Comparison of ENCODE assay signal across 9 cellular contexts in genomic region chr1:65265296-65266271, GRCh38. TPM values are rescaled to one million over a fixed set of nuclear protein-coding genes. Genes with fewer than 3 reads are reported as not detected.
DNase-seq lines count a peak whose midpoint lies in the region; ATAC-seq and TF ChIP-seq lines count a peak whose summit lies in the region.
"Had no signal": no experiment of that assay in that cellular context is flagged by ENCODE, and none has a peak within 500 bp of the region (broad histone marks: within the 10 kb centered on the region; RNA-seq: fewer than 3 reads in every experiment).

No MANE protein-coding gene starts in this region.

- H3K9ac ChIP-seq in fibroblast of lung (ENCODE audit: insufficient read depth, low read length) = no peak overlapping the region

- H3K27ac ChIP-seq in fibroblast of lung (ENCODE audit: insufficient read depth, low read length) = no peak overlapping the region
- H3K27ac ChIP-seq in muscle layer of duodenum (ENCODE audit: low read length) = no peak overlapping the region
- peak overlapping the region in 3 of 4 donors; percentile 28 to 71 (median 53) for H3K27ac ChIP-seq in tibial nerve

- H3K27me3 ChIP-seq in fibroblast of lung (ENCODE audit: control insufficient read depth, insufficient read depth, low read length) (no peaks in the 10 kb centered on the region), muscle layer of duodenum (ENCODE audit: low read depth, low read length) (peaks cover 11% of the 10 kb centered on the region), tibial nerve (peaks cover 0 to 6% of the 10 kb centered on the region in 2 donors)

- H3K27ac Mint-ChIP-seq in activated T-helper 17 cell treated with anti-CD3 and anti-CD28 coated beads, Interleukin-2, amount 50 U/mL, for 72 hours = no peak overlapping the region

- no peaks in the 10 kb centered on the region for H3K9me3 ChIP-seq in fibroblast of lung (ENCODE audit: control insufficient read depth, insufficient read depth, low read depth, low read length)
- no peaks in the 10 kb centered on the region for H3K9me3 ChIP-seq in muscle layer of duodenum (ENCODE audit: control insufficient read depth in 1 of 2, low read length in 2 of 2)
- H3K9me3 ChIP-seq in tibial nerve = no peaks in the 10 kb centered on the region

- peaks cover 11% of the 10 kb centered on the region for H3K4me1 Mint-ChIP-seq in activated T-helper 17 cell treated with anti-CD3 and anti-CD28 coated beads, Interleukin-2, amount 50 U/mL, for 72 hours

- ATAC-seq in GM21786 (IDR thresholded peaks at IDR 0.05; ENCODE audit: unreplicated experiment) = peak; percentile 33
- peak; percentile 32 for ATAC-seq in activated T-helper 17 cell treated with anti-CD3 and anti-CD28 coated beads, Interleukin-2, amount 50 U/mL, for 72 hours (replicated peaks)
- no peak for ATAC-seq in HG03045 (IDR thresholded peaks at IDR 0.05; ENCODE audit: unreplicated experiment)
- ATAC-seq: Panc1 had no signal

- H3K27me3 Mint-ChIP-seq in activated T-helper 17 cell treated with anti-CD3 and anti-CD28 coated beads, Interleukin-2, amount 50 U/mL, for 72 hours = peaks cover 21% of the 10 kb centered on the region

- H3K4me2 ChIP-seq in fibroblast of lung (ENCODE audit: extremely low read depth, insufficient read depth, low read length) = peak overlapping the region; percentile 82

- H3K36me3 ChIP-seq in fibroblast of lung (ENCODE audit: control insufficient read depth, insufficient read depth, low read length) (no peaks in the 10 kb centered on the region), muscle layer of duodenum (ENCODE audit: control insufficient read depth in 1 of 2, insufficient read depth in 2 of 2, low read length in 2 of 2) (no peaks in the 10 kb centered on the region), tibial nerve (no peaks in the 10 kb centered on the region)

- TF ChIP-seq CTCF in fibroblast of lung (conservative IDR thresholded peaks at IDR 0.05 in 1 of 2, IDR thresholded peaks at IDR 0.05 in 1 of 2; ENCODE audit: low read depth in 1 of 2, low read length in 2 of 2) (peak in 1 of 2 donors; percentile 36), tibial nerve (IDR thresholded peaks at IDR 0.05) (peak in 3 of 5 experiments; percentile 23 to 39 (median 29))

- no peak for TF ChIP-seq POLR2A in tibial nerve (IDR thresholded peaks at IDR 0.05)

- H3K36me3 Mint-ChIP-seq in activated T-helper 17 cell treated with anti-CD3 and anti-CD28 coated beads, Interleukin-2, amount 50 U/mL, for 72 hours (ENCODE audit: low read depth) = no peaks in the 10 kb centered on the region

- H3K9me3 Mint-ChIP-seq in activated T-helper 17 cell treated with anti-CD3 and anti-CD28 coated beads, Interleukin-2, amount 50 U/mL, for 72 hours = no peaks in the 10 kb centered on the region

- WGBS in tibial nerve, 2 donors = 1 to 7% methylated on average over 43 to 54 of the region's 65 CpGs

- H4K20me1 ChIP-seq in fibroblast of lung (ENCODE audit: control insufficient read depth, extremely low read depth, insufficient read depth, low read length) = no peaks in the 10 kb centered on the region

- H3K79me2 ChIP-seq in fibroblast of lung (ENCODE audit: control insufficient read depth, insufficient read depth, low read length) = no peaks in the 10 kb centered on the region

- H3K4me1 ChIP-seq in fibroblast of lung (ENCODE audit: control insufficient read depth, extremely low read depth, insufficient read depth, low read length) (no peaks in the 10 kb centered on the region), muscle layer of duodenum (ENCODE audit: control insufficient read depth in 1 of 2, insufficient read depth in 2 of 2, low read length in 2 of 2) (peaks cover 0 to 8% of the 10 kb centered on the region in 2 donors), tibial nerve (peaks cover 0 to 29% (median under 1%) of the 10 kb centered on the region in 4 donors)

- peak overlapping the region; percentile 67 for H3K4me3 Mint-ChIP-seq in activated T-helper 17 cell treated with anti-CD3 and anti-CD28 coated beads, Interleukin-2, amount 50 U/mL, for 72 hours

- peak in 1 of 2 donors; percentile 35 for TF ChIP-seq EP300 in tibial nerve (IDR thresholded peaks at IDR 0.05)

- H3K4me3 ChIP-seq in fibroblast of lung (replicated peaks in 1 of 4; ENCODE audit: control extremely low read depth in 1 of 4, insufficient read depth in 1 of 4, low read depth in 3 of 4, low read length in 4 of 4) (peak overlapping the region; percentile 26 to 50 (median 40)), muscle layer of duodenum (ENCODE audit: low read depth in 1 of 2, low read length in 2 of 2) (peak overlapping the region; percentile 61 to 76), tibial nerve (peak overlapping the region; percentile 37 to 71 (median 57))

- peak overlapping the region; percentile 36 for H2AFZ ChIP-seq in fibroblast of lung (ENCODE audit: low read length)

- DNase-seq in DMS 273 treated with DMSO at 0.1 percent for 48 hours (lab: John Stamatoyannopoulos, UW) (peak; percentile 34), NCI-H2227 (lab: John Stamatoyannopoulos, UW; ENCODE audit: unreplicated experiment) (peak; percentile 85), fibroblast of lung (ENCODE audit: low read depth in 2 of 2) (peak; percentile 32 to 34), tibial nerve (ENCODE audit: low spot score in 2 of 2) (no peak)

RNA-seq across cellular contexts. Expression of gene DNAJC6, which starts 43.8 kb away (rescaled TPM):
- total RNA-seq in activated T-helper 17 cell treated with anti-CD3 and anti-CD28 coated beads, Interleukin-2, amount 50 U/mL, for 72 hours = 10 to 100 TPM in 1 of 2 donors, 1 to 10 TPM in 1; 6.0 to 10.4 TPM
- total RNA-seq in fibroblast of lung (under 0.01 and 0.33 TPM in 2 replicates), tibial nerve (10 to 100 TPM; 11.4 to 19.2 (median 16.9) TPM)
- polyA plus RNA-seq in fibroblast of lung = 0.14 and 0.98 TPM in 2 replicates
- 0.07 and 0.28 TPM in 2 replicates for polyA plus RNA-seq in fibroblast of lung (2012)
- 0.30 and 1.4 TPM in 2 replicates for polyA minus RNA-seq in fibroblast of lung (ENCODE audit: low replicate concordance)

Comparison
In these comparisons a context has a peak if more than half of its experiments do, and no peak if none do; other contexts are left out.
1. DNase-seq: peak in DMS 273 treated with DMSO at 0.1 percent for 48 hours (single experiment), NCI-H2227 (single experiment) and fibroblast of lung (2 of 2); none in tibial nerve (0 of 2).
2. H3K27ac ChIP-seq: peak in tibial nerve (3 of 4); none in fibroblast of lung (single experiment) and muscle layer of duodenum (single experiment).
3. Peak in every context shown above with its lines, with median percentiles within 50 percentile points of each other: H3K4me3 ChIP-seq.